In the genomic region with DNA sequence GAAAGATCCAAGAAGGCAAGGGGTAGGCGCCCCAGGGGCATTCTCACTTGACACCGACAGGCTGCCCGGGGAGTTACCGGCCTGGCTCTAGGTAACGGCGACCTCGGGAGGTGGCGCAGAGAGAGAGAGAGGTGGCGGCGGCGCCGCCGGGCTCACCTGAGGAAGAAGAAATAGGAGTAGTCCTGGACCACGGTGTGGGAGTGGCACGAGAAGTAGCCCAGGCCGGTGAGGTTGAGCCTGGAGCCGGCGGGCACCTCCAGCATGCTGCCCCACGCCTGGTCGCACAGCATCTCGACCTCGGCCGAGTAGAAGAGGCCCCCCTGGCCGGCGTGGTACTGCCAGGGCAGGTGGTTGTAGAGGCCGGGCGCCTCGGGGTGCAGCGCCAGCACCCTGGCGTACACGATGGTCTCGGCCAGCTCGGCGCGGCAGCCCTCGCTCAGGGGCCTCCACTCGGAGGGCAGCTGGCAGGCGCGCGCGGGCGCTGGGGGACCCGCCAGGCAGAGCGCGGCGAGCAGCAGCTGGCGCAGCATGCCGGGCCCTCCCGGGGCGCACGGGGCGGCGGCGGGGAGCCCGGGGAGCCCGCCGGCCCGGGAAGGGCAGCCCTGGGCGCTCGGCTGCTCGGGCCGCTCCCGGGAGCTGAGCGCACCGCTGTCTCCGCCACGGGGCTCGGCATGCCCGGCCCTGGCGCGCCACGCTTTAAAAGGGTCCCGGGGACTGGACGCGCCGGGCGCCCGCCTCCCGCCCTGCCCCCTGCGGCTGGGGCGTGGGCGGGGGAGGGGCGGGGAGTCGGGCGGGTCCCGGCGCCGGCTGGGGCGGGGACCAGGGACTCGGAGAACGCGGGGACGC, we compare ENCODE assay signal across 2 cellular contexts.
TF ChIP-seq lines count a peak whose summit lies in the region.

Gene CCDC3 (minus strand): TSS at position 673 of the 846 bp plus-strand sequence. CDS start 143 bp downstream, at position 530.

TF ChIP-seq in liver, 16 proteins besides CTCF, POLR2A, EP300 and RAD21 (continued from another document):
- TF ChIP-seq, protein P1, sequence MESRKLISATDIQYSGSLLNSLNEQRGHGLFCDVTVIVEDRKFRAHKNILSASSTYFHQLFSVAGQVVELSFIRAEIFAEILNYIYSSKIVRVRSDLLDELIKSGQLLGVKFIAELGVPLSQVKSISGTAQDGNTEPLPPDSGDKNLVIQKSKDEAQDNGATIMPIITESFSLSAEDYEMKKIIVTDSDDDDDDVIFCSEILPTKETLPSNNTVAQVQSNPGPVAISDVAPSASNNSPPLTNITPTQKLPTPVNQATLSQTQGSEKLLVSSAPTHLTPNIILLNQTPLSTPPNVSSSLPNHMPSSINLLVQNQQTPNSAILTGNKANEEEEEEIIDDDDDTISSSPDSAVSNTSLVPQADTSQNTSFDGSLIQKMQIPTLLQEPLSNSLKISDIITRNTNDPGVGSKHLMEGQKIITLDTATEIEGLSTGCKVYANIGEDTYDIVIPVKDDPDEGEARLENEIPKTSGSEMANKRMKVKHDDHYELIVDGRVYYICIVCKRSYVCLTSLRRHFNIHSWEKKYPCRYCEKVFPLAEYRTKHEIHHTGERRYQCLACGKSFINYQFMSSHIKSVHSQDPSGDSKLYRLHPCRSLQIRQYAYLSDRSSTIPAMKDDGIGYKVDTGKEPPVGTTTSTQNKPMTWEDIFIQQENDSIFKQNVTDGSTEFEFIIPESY (IDR thresholded peaks at IDR 0.05), result no peak
- TF ChIP-seq JUND (IDR thresholded peaks at IDR 0.05) (no peak), HNF4G (IDR thresholded peaks at IDR 0.05) (no peak), RXRA (IDR thresholded peaks at IDR 0.05) (no peak), MAX (IDR thresholded peaks at IDR 0.05) (no peak)

TF ChIP-seq in HepG2, 621 proteins besides CTCF, POLR2A, EP300 and RAD21 (continued from another document):
- TF ChIP-seq BRCA1 (CRISPR knock-in tag; IDR thresholded peaks at IDR 0.05) (no peak), ZNF382 (CRISPR knock-in tag; IDR thresholded peaks at IDR 0.05; ENCODE audit: borderline replicate concordance) (no peak), RARG (CRISPR knock-in tag; IDR thresholded peaks at IDR 0.05; ENCODE audit: low read depth) (no peak), ZNF331 (CRISPR knock-in tag; IDR thresholded peaks at IDR 0.05) (no peak), ZNF138 (CRISPR knock-in tag; IDR thresholded peaks at IDR 0.05; ENCODE audit: low read depth) (no peak), ZNF564 (CRISPR knock-in tag; IDR thresholded peaks at IDR 0.05) (no peak), ELF1 (CRISPR knock-in tag; IDR thresholded peaks at IDR 0.05) (no peak), EEA1 (CRISPR knock-in tag; IDR thresholded peaks at IDR 0.05; ENCODE audit: borderline replicate concordance) (no peak), MAFG (CRISPR knock-in tag; IDR thresholded peaks at IDR 0.05) (no peak), SMARCC2 (IDR thresholded peaks at IDR 0.05) (no peak)
